In genomic region chr3:191499307-191500125, GRCh38 we compare ENCODE assay signal across 10 cellular contexts. TPM values are rescaled to one million over a fixed set of nuclear protein-coding genes. Genes with fewer than 3 reads are reported as not detected.
DNase-seq lines count a peak whose midpoint lies in the region; ATAC-seq and TF ChIP-seq lines count a peak whose summit lies in the region.
"Had no signal": no experiment of that assay in that cellular context is flagged by ENCODE, and none has a peak within 500 bp of the region (broad histone marks: within the 10 kb centered on the region; RNA-seq: fewer than 3 reads in every experiment).

No MANE protein-coding gene starts in this region.

- intact Hi-C loops in PC-3 (cut with micrococcal nuclease) (no loop called here), vagina (cut with DNase I) (no loop called here)

- in situ Hi-C loops in GM23248 (cut with MboI) = no loop called here

- H2AFZ ChIP-seq in GM23248 = peak overlapping the region; percentile 61
- peak overlapping the region; percentile 67 for H2AFZ ChIP-seq in PC-3 (ENCODE audit: low read length)

- H3K9ac ChIP-seq in GM23248 (no peak overlapping the region), PC-3 (ENCODE audit: low read length) (no peak overlapping the region)

- no peaks in the 10 kb centered on the region for H3K36me3 ChIP-seq in GM23248 (ENCODE audit: low read depth)
- H3K36me3 ChIP-seq in PC-3 (ENCODE audit: low read depth, low read length) = no peaks in the 10 kb centered on the region
- no peaks in the 10 kb centered on the region for H3K36me3 ChIP-seq in vagina

- no peaks in the 10 kb centered on the region for H3K4me1 ChIP-seq in GM23248 (ENCODE audit: insufficient read depth)
- H3K4me1 ChIP-seq in PC-3 (ENCODE audit: insufficient read depth, low read length) = peaks cover 3% of the 10 kb centered on the region; the same call in 1 of the 2 replicates
- peaks cover 9% of the 10 kb centered on the region for H3K4me1 ChIP-seq in vagina

- H3K27ac Mint-ChIP-seq in T-cell = no peak overlapping the region
- H3K27ac Mint-ChIP-seq: stimulated activated memory B cell treated with anti-CD40 and anti-IgM and Interleukin-4, amounts not matched to agents 10 μg/mL and 1 μg/mL and 100 μg/mL, for 72 hours; T-helper 1 cell treated with Interleukin-12 subunit alpha and Interleukin-12 subunit beta and Interleukin-4 antibody, amounts not matched to agents 30 μg/mL and 1 μg/mL, for 36 hours had no signal

- TF ChIP-seq CTCF in PC-3 (conservative IDR thresholded peaks at IDR 0.05; ENCODE audit: low read depth, low read length) = no peak
- TF ChIP-seq CTCF in vagina (IDR thresholded peaks at IDR 0.05) = no peak

- H3K9me2 ChIP-seq in GM23248 (ENCODE audit: insufficient read depth) (no peaks in the 10 kb centered on the region), PC-3 (replicated peaks; ENCODE audit: low read length) (no peaks in the 10 kb centered on the region)

- H3K27me3 ChIP-seq in GM23248 (replicated peaks; ENCODE audit: insufficient read depth) (no peaks in the 10 kb centered on the region), PC-3 (ENCODE audit: low read length) (peaks cover 52% of the 10 kb centered on the region), vagina (no peaks in the 10 kb centered on the region)

- no peaks in the 10 kb centered on the region for H3K79me2 ChIP-seq in GM23248 (ENCODE audit: insufficient read depth)
- H3K79me2 ChIP-seq in PC-3 (ENCODE audit: low read length) = no peaks in the 10 kb centered on the region

- H3F3A ChIP-seq in GM23248 (ENCODE audit: insufficient read depth) = no peaks in the 10 kb centered on the region
- no peaks in the 10 kb centered on the region for H3F3A ChIP-seq in PC-3 (ENCODE audit: low read length, unreplicated experiment)

- H3K9me3 Mint-ChIP-seq in T-cell = peaks cover 0 to 3% (median 0%) of the 10 kb centered on the region in 3 donors
- H3K9me3 Mint-ChIP-seq: stimulated activated memory B cell treated with anti-CD40 and anti-IgM and Interleukin-4, amounts not matched to agents 10 μg/mL and 1 μg/mL and 100 μg/mL, for 72 hours; T-helper 1 cell treated with Interleukin-12 subunit alpha and Interleukin-12 subunit beta and Interleukin-4 antibody, amounts not matched to agents 30 μg/mL and 1 μg/mL, for 36 hours had no signal

- DNase-seq in GM23248 = peak; percentile 50
- DNase-seq in PC-3 = peak; percentile 54
- DNase-seq in fibroblast of the conjunctiva (ENCODE audit: low read depth) = peak; percentile 3
- DNase-seq in retina = peak; percentile 45
- no peak for DNase-seq in vagina (ENCODE audit: extremely low spot score in 2 of 2)
- no peak for DNase-seq in T-cell

- H4K20me1 ChIP-seq in GM23248 (ENCODE audit: insufficient read depth) (no peaks in the 10 kb centered on the region), PC-3 (ENCODE audit: low read length) (no peaks in the 10 kb centered on the region)

- CTCF ChIA-PET in PC-3 (lab: Charles Lee) = no interaction called here
- CTCF ChIA-PET in T-cell (lab: Charles Lee) = no interaction called here

- H3K27ac ChIP-seq in GM23248 = no peak overlapping the region
- no peak overlapping the region for H3K27ac ChIP-seq in PC-3 (ENCODE audit: low read length)
- no peak overlapping the region for H3K27ac ChIP-seq in vagina

- WGBS in GM23248 (ENCODE audit: low coverage in 1 of 2, low lambda C conversion rate in 2 of 2, missing lambda C conversion rate in 2 of 2), 2 experiments = 7 to 8% methylated on average over 20 of the region's 20 CpGs

- H3K9me3 ChIP-seq in GM23248 (ENCODE audit: low read depth) (no peaks in the 10 kb centered on the region), PC-3 (ENCODE audit: low read length) (no peaks in the 10 kb centered on the region), vagina (no peaks in the 10 kb centered on the region)

- no peaks in the 10 kb centered on the region for H3K4me1 Mint-ChIP-seq in T-cell
- H3K4me1 Mint-ChIP-seq: stimulated activated memory B cell treated with anti-CD40 and anti-IgM and Interleukin-4, amounts not matched to agents 10 μg/mL and 1 μg/mL and 100 μg/mL, for 72 hours had no signal

- peaks cover 0 to 2% of the 10 kb centered on the region in 2 donors for H3K27me3 Mint-ChIP-seq in T-cell

- no TSS peak for BruUV-seq in PC-3 (replicated peaks; lab: Mats Ljungman, UMichigan)

- H3K4me3 Mint-ChIP-seq in T-cell = no peak overlapping the region
- H3K4me3 Mint-ChIP-seq: stimulated activated memory B cell treated with anti-CD40 and anti-IgM and Interleukin-4, amounts not matched to agents 10 μg/mL and 1 μg/mL and 100 μg/mL, for 72 hours; T-helper 1 cell treated with Interleukin-12 subunit alpha and Interleukin-12 subunit beta and Interleukin-4 antibody, amounts not matched to agents 30 μg/mL and 1 μg/mL, for 36 hours had no signal

- peak overlapping the region; percentile 67 for H3K4me2 ChIP-seq in GM23248 (ENCODE audit: unreplicated experiment)
- H3K4me2 ChIP-seq in PC-3 (ENCODE audit: low read length) = peak overlapping the region; percentile 79

- peak; percentile 78 for ATAC-seq in PC-3
- no peak for ATAC-seq in GM19351 (IDR thresholded peaks at IDR 0.05; ENCODE audit: unreplicated experiment)
- no peak for ATAC-seq in GM18870 (IDR thresholded peaks at IDR 0.05; ENCODE audit: unreplicated experiment)
- no peak for ATAC-seq in T-cell (replicated peaks in 1 of 4)
- ATAC-seq: stimulated activated memory B cell treated with anti-CD40 and anti-IgM and Interleukin-4, amounts not matched to agents 10 μg/mL and 1 μg/mL and 100 μg/mL, for 72 hours had no signal

- H3K36me3 Mint-ChIP-seq in T-cell = no peaks in the 10 kb centered on the region
- H3K36me3 Mint-ChIP-seq: stimulated activated memory B cell treated with anti-CD40 and anti-IgM and Interleukin-4, amounts not matched to agents 10 μg/mL and 1 μg/mL and 100 μg/mL, for 72 hours had no signal

- POLR2A ChIA-PET in PC-3 (lab: Charles Lee; ENCODE audit: unreplicated experiment) = no interaction called here
- POLR2A ChIA-PET in T-cell (lab: Charles Lee) = no interaction called here

- TF ChIP-seq POLR2A in vagina (IDR thresholded peaks at IDR 0.05) = no peak

- peak overlapping the region; percentile 51 for H3K4me3 ChIP-seq in GM23248
- H3K4me3 ChIP-seq in PC-3 (ENCODE audit: low read length) = peak overlapping the region; percentile 56
- H3K4me3 ChIP-seq in vagina = peak overlapping the region in 1 of 2 donors; percentile 6

RNA-seq across cellular contexts. Expression of gene PYDC2, which starts 38.6 kb away (rescaled TPM):
- total RNA-seq in GM23248 (2014; rRNA removed; shearing (Covaris generic)) = not detected in 2 replicates
- not detected in 2 replicates for polyA plus RNA-seq in GM23248 (2016; fragmentation: Nextera tagmentation; extraction: Ambion mirVana)
- total RNA-seq in PC-3 (2014; rRNA removed) (not detected in 2 replicates), vagina (not detected), T-cell (not detected)

Comparison
In these comparisons a context has a peak if more than half of its experiments do, and no peak if none do; other contexts are left out.
1. DNase-seq: peak in GM23248 (single experiment), PC-3 (single experiment), fibroblast of the conjunctiva (single experiment) and retina (single experiment); none in vagina (0 of 2) and T-cell (0 of 34).